In the genomic region with DNA sequence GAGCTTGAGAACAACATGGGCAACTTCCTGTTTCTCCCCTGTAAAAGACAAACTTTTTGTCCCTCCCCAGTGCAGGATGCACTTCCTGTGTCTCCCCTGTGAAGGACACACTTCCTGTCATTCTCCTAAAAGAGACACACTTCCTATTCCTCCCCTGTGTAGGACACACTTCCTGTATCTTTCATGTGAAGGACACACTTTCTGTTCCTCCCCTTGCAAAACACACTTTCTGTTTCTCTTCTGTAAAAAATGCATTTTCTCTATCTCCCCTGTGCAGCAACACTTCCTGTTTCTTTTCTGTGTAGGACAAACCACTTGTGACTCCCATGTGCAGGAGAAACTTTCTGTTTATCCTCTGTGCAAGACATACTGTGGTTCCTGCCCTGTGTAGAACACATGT, we compare ENCODE assay signal across 14 cellular contexts.
"Had no signal": no experiment of that assay in that cellular context is flagged by ENCODE, and none has a peak within 500 bp of the region (broad histone marks: within the 10 kb centered on the region; RNA-seq: fewer than 3 reads in every experiment).

No MANE protein-coding gene starts in this region.

- H3K27me3 ChIP-seq: foreskin keratinocyte, thyroid gland had no signal

- H3K27ac Mint-ChIP-seq: T-helper 2 cell treated with Interferon-gamma antibody and Interleukin-4, amounts not matched to agents 5 μg/mL and 100 μg/mL, for 36 hours had no signal

- ATAC-seq: activated T-cell treated with anti-CD3 and anti-CD28 coated beads, Interleukin-2, amount 50 U/mL, for 4 hours; foreskin keratinocyte; mucosa of descending colon; naive thymus-derived CD8-positive, alpha-beta T cell; stimulated activated effector memory CD8-positive, alpha-beta T cell treated with anti-CD3 and anti-CD28 coated beads, Interleukin-12 subunit alpha, Interleukin-12 subunit beta, amount 100 ng/mL, for 72 hours had no signal

- H3K4me3 ChIP-seq: left ventricle myocardium inferior, mucosa of descending colon, thyroid gland had no signal

- H3K27ac ChIP-seq: foreskin keratinocyte, left ventricle myocardium inferior, thyroid gland had no signal

- H3K9me3 ChIP-seq: mucosa of descending colon, thyroid gland had no signal

- H3K36me3 Mint-ChIP-seq: stimulated activated effector memory CD8-positive, alpha-beta T cell treated with anti-CD3 and anti-CD28 coated beads, Interleukin-12 subunit alpha, Interleukin-12 subunit beta, amount 100 ng/mL, for 72 hours had no signal

- H3K4me1 ChIP-seq: foreskin keratinocyte, left ventricle myocardium inferior, thyroid gland had no signal

- H3K27me3 Mint-ChIP-seq: naive thymus-derived CD8-positive, alpha-beta T cell had no signal

- H3K36me3 ChIP-seq: left ventricle myocardium inferior, thyroid gland had no signal

- H3K4me3 Mint-ChIP-seq: activated T-cell treated with anti-CD3 and anti-CD28 coated beads, Interleukin-2, amount 50 U/mL, for 4 hours; stimulated activated effector memory CD8-positive, alpha-beta T cell treated with anti-CD3 and anti-CD28 coated beads, Interleukin-12 subunit alpha, Interleukin-12 subunit beta, amount 100 ng/mL, for 72 hours; T-helper 2 cell treated with Interferon-gamma antibody and Interleukin-4, amounts not matched to agents 5 μg/mL and 100 μg/mL, for 36 hours had no signal

- DNase-seq: activated CD4-positive, alpha-beta T cell treated with anti-CD3 and anti-CD28 coated beads, Interleukin-2, amount 50 U/mL, for 1 hour; activated CD4-positive, CD25-positive, alpha-beta regulatory T cell; activated effector memory CD4-positive, alpha-beta T cell treated with anti-CD3 and anti-CD28 coated beads, Interleukin-2, amount 50 U/mL, for 16 hours; activated T-cell treated with anti-CD3 and anti-CD28 coated beads, Interleukin-2, amount 50 U/mL, for 4 hours; aorta; cerebellar nuclear complex; effector memory CD4-positive, alpha-beta T cell; foreskin keratinocyte; left ventricle myocardium inferior; mucosa of descending colon; naive thymus-derived CD8-positive, alpha-beta T cell; thyroid gland had no signal
